ENCODE assay signal across 17 cellular contexts in the genomic region with DNA sequence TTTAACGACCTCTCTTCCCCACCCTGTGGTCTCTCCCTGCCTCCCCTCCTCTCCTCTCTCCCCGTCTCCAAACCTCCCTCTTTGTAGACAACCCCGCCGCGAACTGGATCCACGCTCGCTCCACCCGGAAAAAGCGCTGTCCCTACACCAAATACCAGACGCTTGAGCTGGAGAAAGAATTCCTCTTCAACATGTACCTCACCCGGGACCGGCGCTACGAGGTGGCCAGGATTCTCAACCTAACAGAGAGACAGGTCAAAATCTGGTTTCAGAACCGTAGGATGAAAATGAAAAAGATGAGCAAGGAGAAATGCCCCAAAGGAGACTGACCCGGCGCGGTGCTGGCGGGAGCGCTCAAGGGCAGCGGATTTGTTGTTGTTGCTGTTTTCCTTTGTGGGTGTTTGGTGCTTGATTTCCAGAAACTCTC. TPM values are rescaled to one million over a fixed set of nuclear protein-coding genes. Genes with fewer than 3 reads are reported as not detected.
A peak's percentile ranks its signal among the peaks of the same experiment; 100 is the strongest.
DNase-seq lines count a peak whose midpoint lies in the region; ATAC-seq, FAIRE-seq and TF ChIP-seq lines count a peak whose summit lies in the region.
"Had no signal": no experiment of that assay in that cellular context is flagged by ENCODE, and none has a peak within 500 bp of the region (broad histone marks: within the 10 kb centered on the region; RNA-seq: fewer than 3 reads in every experiment).

No MANE protein-coding gene starts in this region.

- H3K27ac Mint-ChIP-seq in nephron progenitor cell = peak overlapping the region; percentile 100

- H3K4me1 Mint-ChIP-seq in nephron progenitor cell = peaks cover 69% of the 10 kb centered on the region

- peak overlapping the region; percentile 95 for H3K4me3 Mint-ChIP-seq in nephron progenitor cell

- H4K5ac ChIP-seq in mesendoderm (ENCODE audit: low read length) = no peak overlapping the region

- BruUV-seq in HepG2 (replicated peaks; lab: Mats Ljungman, UMichigan) = no TSS peak

- H3K79me2 ChIP-seq in HepG2 (ENCODE audit: insufficient read depth, low read length) (no peaks in the 10 kb centered on the region), mesendoderm (ENCODE audit: control insufficient read depth, insufficient read depth, low read length) (no peaks in the 10 kb centered on the region)
- H3K79me2 ChIP-seq: parathyroid adenoma had no signal

- no peak overlapping the region for H3K4ac ChIP-seq in mesendoderm (ENCODE audit: low read depth, low read length)

- in situ Hi-C loops in HepG2 (cut with HindIII; ENCODE audit: extremely low pct_ligation_motif_present, low pct_unique_long_range_greater_than_20kb) = no loop called here

- no peak overlapping the region for H2AFZ ChIP-seq in HepG2 (ENCODE audit: low read length)
- H2AFZ ChIP-seq: parathyroid adenoma had no signal

- no peak overlapping the region for H2BK15ac ChIP-seq in mesendoderm (replicated peaks; ENCODE audit: low read depth)

- H3K79me1 ChIP-seq in mesendoderm (ENCODE audit: low read length) = no peaks in the 10 kb centered on the region

- POLR2A ChIA-PET in HepG2 (lab: Yijun Ruan, JAX) = no interaction called here

- no peak overlapping the region for H2BK120ac ChIP-seq in mesendoderm (ENCODE audit: low read depth, low read length)

- H3K4me1 ChIP-seq in HepG2 (ENCODE audit: insufficient read depth, low read length) (no peaks in the 10 kb centered on the region), right lobe of liver (peaks cover 0 to 8% (median 0%) of the 10 kb centered on the region in 4 donors), colonic mucosa (no peaks in the 10 kb centered on the region), mesendoderm (ENCODE audit: control insufficient read depth, low read depth, low read length) (no peaks in the 10 kb centered on the region)
- H3K4me1 ChIP-seq: parathyroid adenoma had no signal

- no peak overlapping the region for H3K27ac ChIP-seq in HepG2 (ENCODE audit: extremely low read length, insufficient read depth, low read length)
- H3K27ac ChIP-seq in right lobe of liver = no peak overlapping the region
- H3K27ac ChIP-seq in colonic mucosa = no peak overlapping the region
- H3K27ac ChIP-seq in mesendoderm (ENCODE audit: low read depth, low read length) = no peak overlapping the region
- H3K27ac ChIP-seq: foreskin keratinocyte, parathyroid adenoma had no signal

- H3K36me3 Mint-ChIP-seq in nephron progenitor cell (ENCODE audit: low read depth) = peaks cover 13% of the 10 kb centered on the region

- TF ChIP-seq CTCF in HepG2 (CRISPR knock-in tag; IDR thresholded peaks at IDR 0.05) (no peak), right lobe of liver (IDR thresholded peaks at IDR 0.05) (no peak), colonic mucosa (IDR thresholded peaks at IDR 0.05) (no peak), nephron progenitor cell (IDR thresholded peaks at IDR 0.05) (no peak)

- ATAC-seq in HepG2 (no peak), right lobe of liver (no peak), Right ventricle myocardium superior (ENCODE audit: poor library complexity) (no peak)

- peaks cover 20 to 92% of the 10 kb centered on the region in 2 experiments for H3K27me3 ChIP-seq in HepG2 (ENCODE audit: control insufficient read depth in 1 of 2, insufficient read depth in 2 of 2, low read length in 2 of 2)
- H3K27me3 ChIP-seq in right lobe of liver = peaks cover 32 to 74% of the 10 kb centered on the region in 2 donors
- H3K27me3 ChIP-seq in colonic mucosa = peaks cover 72% of the 10 kb centered on the region
- peaks cover 83% of the 10 kb centered on the region for H3K27me3 ChIP-seq in mesendoderm (ENCODE audit: insufficient read depth, low read length, poor library complexity)

- WGBS in HepG2 (ENCODE audit: low lambda C conversion rate) = 20% methylated on average over 21 of the region's 21 CpGs
- 5% methylated on average over 21 of the region's 21 CpGs for WGBS in right lobe of liver (ENCODE audit: insufficient coverage, low coverage, low lambda C conversion rate, missing lambda C conversion rate)
- no CpG with 5 or more reads among the region's 21 CpGs for whole genome bisulfite sequencing in mesendoderm (ENCODE audit: extremely low coverage, insufficient coverage, low lambda C conversion rate)

- H2AK5ac ChIP-seq in mesendoderm (ENCODE audit: low read length) = no peak overlapping the region

- no peak overlapping the region for H3K56ac ChIP-seq in mesendoderm (ENCODE audit: low read length)

- H3K9me3 Mint-ChIP-seq in nephron progenitor cell = no peaks in the 10 kb centered on the region

- no peak overlapping the region for H4K8ac ChIP-seq in mesendoderm (ENCODE audit: low read depth, low read length)

- peaks cover 7% of the 10 kb centered on the region for H3K27me3 Mint-ChIP-seq in nephron progenitor cell (ENCODE audit: low read depth, poor library complexity)

- no peak overlapping the region for H3K9ac ChIP-seq in HepG2 (ENCODE audit: insufficient read depth, low read depth, low read length)
- peak overlapping the region; percentile 44 to 60 for H3K9ac ChIP-seq in colonic mucosa (ENCODE audit: low read depth in 2 of 2, low read length in 2 of 2)
- no peak overlapping the region for H3K9ac ChIP-seq in mesendoderm (ENCODE audit: low read length)
- H3K9ac ChIP-seq: parathyroid adenoma had no signal

- no peak overlapping the region for H3K23ac ChIP-seq in mesendoderm (ENCODE audit: low read length)

- H3K4me3 ChIP-seq in HepG2 (replicated peaks in 1 of 3; ENCODE audit: insufficient read depth in 1 of 3, low read depth in 2 of 3, low read length in 3 of 3) (no peak overlapping the region), right lobe of liver (no peak overlapping the region), colonic mucosa (no peak overlapping the region), mesendoderm (ENCODE audit: low read length) (no peak overlapping the region)

- no peak for TF ChIP-seq RAD21 in HepG2 (CRISPR knock-in tag; IDR thresholded peaks at IDR 0.05)

- no peaks in the 10 kb centered on the region; the same call in 1 of the 2 replicates for H4K20me1 ChIP-seq in HepG2 (ENCODE audit: insufficient read depth, low read length)

- intact Hi-C loops in HepG2 (cut with micrococcal nuclease; ENCODE audit: unreplicated experiment) (no loop called here), right lobe of liver (cut with DNase I) (loop anchor here (5.0 to 10.0 kb wide), 3 partner anchors 518 to 711 kb away; no protein-coding TSS in a partner anchor), colonic mucosa (cut with DNase I) (loop anchor here (10.0 kb wide), 2 partner anchors 691 to 1021 kb away; no protein-coding TSS in a partner anchor), Right ventricle myocardium superior (cut with DNase I) (loop anchor here (10.0 kb wide), 2 partner anchors 691 to 1021 kb away; no protein-coding TSS in a partner anchor)

- TF ChIP-seq EP300 in HepG2 (IDR thresholded peaks at IDR 0.05; ENCODE audit: low read depth in 2 of 2, low read length in 2 of 2) (no peak), HepG2 (CRISPR knock-in tag; IDR thresholded peaks at IDR 0.05; ENCODE audit: borderline replicate concordance) (no peak)

- no peak for DNase-seq in HepG2 (ENCODE audit: low spot score)
- no peak for DNase-seq in right lobe of liver
- no peak for DNase-seq in colonic mucosa
- DNase-seq in nephron progenitor cell = no peak
- DNase-seq in medulla oblongata (ENCODE audit: extremely low spot score) = no peak
- no peak for DNase-seq in NCI-H2171 treated with DMSO at 0.1 percent for 48 hours (lab: John Stamatoyannopoulos, UW)
- no peak for DNase-seq in Right ventricle myocardium superior
- no peak for DNase-seq in mesendoderm
- DNase-seq: activated T-cell treated with anti-CD3 and anti-CD28 coated beads for 4 hours, C1 segment of cervical spinal cord, foreskin keratinocyte, left cardiac atrium, NCI-H187 treated with DMSO at 0.1 percent for 48 hours, T-helper 9 cell had no signal

- no peak overlapping the region for H3K18ac ChIP-seq in mesendoderm (ENCODE audit: low read length)

- H3K9me3 ChIP-seq in HepG2 (ENCODE audit: low read length) = no peaks in the 10 kb centered on the region
- no peaks in the 10 kb centered on the region for H3K9me3 ChIP-seq in right lobe of liver
- no peaks in the 10 kb centered on the region for H3K9me3 ChIP-seq in colonic mucosa

- TF ChIP-seq POLR2A in HepG2 (IDR thresholded peaks at IDR 0.05; ENCODE audit: insufficient read depth in 1 of 2, low read depth in 2 of 2, low read length in 2 of 2) (no peak), right lobe of liver (IDR thresholded peaks at IDR 0.05) (no peak)

- no peaks in the 10 kb centered on the region for H3K36me3 ChIP-seq in HepG2 (replicated peaks in 1 of 2; ENCODE audit: control insufficient read depth in 1 of 2, insufficient read depth in 2 of 2, low read length in 2 of 2)
- no peaks in the 10 kb centered on the region for H3K36me3 ChIP-seq in right lobe of liver
- no peaks in the 10 kb centered on the region for H3K36me3 ChIP-seq in colonic mucosa
- no peaks in the 10 kb centered on the region for H3K36me3 ChIP-seq in mesendoderm (ENCODE audit: control insufficient read depth, insufficient read depth, low read length)

- CTCF ChIA-PET in HepG2 (lab: Yijun Ruan, JAX; ENCODE audit: low intra/inter-chr PET ratio, low total read pairs) = no interaction called here

- no peak overlapping the region for H2BK5ac ChIP-seq in mesendoderm (ENCODE audit: low read length)

- H3K4me2 ChIP-seq in HepG2 (ENCODE audit: low read depth, low read length) (no peak overlapping the region), mesendoderm (ENCODE audit: low read length) (no peak overlapping the region)

- no peak for FAIRE-seq in HepG2 (lab: Jason Lieb, UNC)
- FAIRE-seq: H54 had no signal

RNA-seq across cellular contexts. Expression of a gene that starts 1.3 kb away (rescaled TPM):
- total RNA-seq in HepG2 (2016; rRNA removed; fragmentation: Illumina TruSeq; extraction: Trizol) (not detected in 2 replicates), right lobe of liver (under 1 TPM in 1 of 6 experiments, not detected in 5; 0.25 TPM), colonic mucosa (1 to 10 TPM in 1 of 2 donors, under 1 TPM in 1; 0.86 to 1.7 TPM), Right ventricle myocardium superior (not detected)
- not detected in 2 replicates for total RNA-seq in HepG2 (2016; cell fraction: cytosol; rRNA removed; fragmentation: Illumina TruSeq; extraction: Trizol; ENCODE audit: low read depth)
- not detected in 2 replicates for total RNA-seq in HepG2 (2016; cell fraction: insoluble cytoplasmic fraction; rRNA removed; fragmentation: Illumina TruSeq; extraction: Trizol)
- not detected in 2 replicates for total RNA-seq in HepG2 (2016; cell fraction: membrane; rRNA removed; fragmentation: Illumina TruSeq; extraction: Trizol)
- total RNA-seq in HepG2 (2016; cell fraction: nucleus; rRNA removed; fragmentation: Illumina TruSeq; extraction: Trizol) = not detected in 2 replicates
- polyA plus RNA-seq in HepG2 (2011; rRNA removed) = not detected in 2 replicates
- polyA plus RNA-seq in HepG2 (2011; cell fraction: cytosol; rRNA removed) = not detected in 2 replicates
- polyA plus RNA-seq in HepG2 (2011; cell fraction: nucleus; rRNA removed) = not detected in 2 replicates
- polyA plus RNA-seq in HepG2 (2012) = not detected in 2 replicates
- polyA plus RNA-seq in HepG2 (2016; cell fraction: cytosol; fragmentation: Illumina TruSeq; extraction: Trizol; ENCODE audit: low read depth) = not detected in 2 replicates
- not detected in 2 replicates for polyA plus RNA-seq in HepG2 (2016; cell fraction: insoluble cytoplasmic fraction; fragmentation: Illumina TruSeq; extraction: Trizol; ENCODE audit: low read depth)
- polyA plus RNA-seq in HepG2 (2016; cell fraction: membrane; fragmentation: Illumina TruSeq; extraction: Trizol; ENCODE audit: low read depth) = not detected in 2 replicates
- polyA plus RNA-seq in HepG2 (2016; cell fraction: nucleus; fragmentation: Illumina TruSeq; extraction: Trizol; ENCODE audit: insufficient read depth, low read depth) = not detected in 2 replicates
- polyA minus RNA-seq in HepG2 (2011; rRNA and poly(A)+ RNA removed; ENCODE audit: low replicate concordance) = 0.61 TPM in 1 of 2 replicates, not detected in the other
- polyA minus RNA-seq in HepG2 (2011; cell fraction: cytosol; rRNA and poly(A)+ RNA removed) = not detected in 2 replicates
- polyA minus RNA-seq in HepG2 (2011; cell fraction: nucleus; rRNA and poly(A)+ RNA removed) = not detected in 2 replicates
- not detected for polyA plus RNA-seq in mesendoderm (2013, experiment 1 of 2)
- not detected for polyA plus RNA-seq in mesendoderm (2013, experiment 2 of 2)
- total RNA-seq: cardiac septum had no signal

RNA-seq across cellular contexts. Expression of a gene that starts 5.6 kb away (rescaled TPM):
- not detected in 2 replicates for total RNA-seq in HepG2 (2016; rRNA removed; fragmentation: Illumina TruSeq; extraction: Trizol)
- total RNA-seq in HepG2 (2016; cell fraction: cytosol; rRNA removed; fragmentation: Illumina TruSeq; extraction: Trizol; ENCODE audit: low read depth) = not detected in 2 replicates
- not detected in 2 replicates for total RNA-seq in HepG2 (2016; cell fraction: insoluble cytoplasmic fraction; rRNA removed; fragmentation: Illumina TruSeq; extraction: Trizol)
- not detected in 2 replicates for total RNA-seq in HepG2 (2016; cell fraction: membrane; rRNA removed; fragmentation: Illumina TruSeq; extraction: Trizol)
- not detected in 2 replicates for total RNA-seq in HepG2 (2016; cell fraction: nucleus; rRNA removed; fragmentation: Illumina TruSeq; extraction: Trizol)
- not detected in 2 replicates for polyA plus RNA-seq in HepG2 (2011; rRNA removed)
- polyA plus RNA-seq in HepG2 (2011; cell fraction: cytosol; rRNA removed) = not detected in 2 replicates
- not detected in 2 replicates for polyA plus RNA-seq in HepG2 (2011; cell fraction: nucleus; rRNA removed)
- not detected in 2 replicates for polyA plus RNA-seq in HepG2 (2012)
- not detected in 2 replicates for polyA plus RNA-seq in HepG2 (2016; cell fraction: cytosol; fragmentation: Illumina TruSeq; extraction: Trizol; ENCODE audit: low read depth)
- not detected in 2 replicates for polyA plus RNA-seq in HepG2 (2016; cell fraction: insoluble cytoplasmic fraction; fragmentation: Illumina TruSeq; extraction: Trizol; ENCODE audit: low read depth)
- not detected in 2 replicates for polyA plus RNA-seq in HepG2 (2016; cell fraction: membrane; fragmentation: Illumina TruSeq; extraction: Trizol; ENCODE audit: low read depth)
- polyA plus RNA-seq in HepG2 (2016; cell fraction: nucleus; fragmentation: Illumina TruSeq; extraction: Trizol; ENCODE audit: insufficient read depth, low read depth) = not detected in 2 replicates
- not detected in 2 replicates for polyA minus RNA-seq in HepG2 (2011; rRNA and poly(A)+ RNA removed; ENCODE audit: low replicate concordance)
- not detected in 2 replicates for polyA minus RNA-seq in HepG2 (2011; cell fraction: cytosol; rRNA and poly(A)+ RNA removed)
- not detected in 2 replicates for polyA minus RNA-seq in HepG2 (2011; cell fraction: nucleus; rRNA and poly(A)+ RNA removed)
- total RNA-seq in right lobe of liver = under 1 TPM in 1 of 6 experiments, not detected in 5; 0.74 TPM
- 1 to 10 TPM; 3.1 to 4.6 TPM for total RNA-seq in colonic mucosa
- total RNA-seq in Right ventricle myocardium superior = 0.32 TPM
- polyA plus RNA-seq in mesendoderm (2013, experiment 1 of 2) = not detected
- not detected for polyA plus RNA-seq in mesendoderm (2013, experiment 2 of 2)

RNA-seq across cellular contexts. Expression of a gene that starts 7.3 kb away (rescaled TPM):
- not detected in 2 replicates for total RNA-seq in HepG2 (2016; rRNA removed; fragmentation: Illumina TruSeq; extraction: Trizol)
- not detected in 2 replicates for total RNA-seq in HepG2 (2016; cell fraction: cytosol; rRNA removed; fragmentation: Illumina TruSeq; extraction: Trizol; ENCODE audit: low read depth)
- not detected in 2 replicates for total RNA-seq in HepG2 (2016; cell fraction: insoluble cytoplasmic fraction; rRNA removed; fragmentation: Illumina TruSeq; extraction: Trizol)
- not detected in 2 replicates for total RNA-seq in HepG2 (2016; cell fraction: membrane; rRNA removed; fragmentation: Illumina TruSeq; extraction: Trizol)
- total RNA-seq in HepG2 (2016; cell fraction: nucleus; rRNA removed; fragmentation: Illumina TruSeq; extraction: Trizol) = not detected in 2 replicates
- not detected in 2 replicates for polyA plus RNA-seq in HepG2 (2011; rRNA removed)
- polyA plus RNA-seq in HepG2 (2011; cell fraction: cytosol; rRNA removed) = not detected in 2 replicates
- polyA plus RNA-seq in HepG2 (2011; cell fraction: nucleus; rRNA removed) = not detected in 2 replicates
- polyA plus RNA-seq in HepG2 (2012) = not detected in 2 replicates
- not detected in 2 replicates for polyA plus RNA-seq in HepG2 (2016; cell fraction: cytosol; fragmentation: Illumina TruSeq; extraction: Trizol; ENCODE audit: low read depth)
- not detected in 2 replicates for polyA plus RNA-seq in HepG2 (2016; cell fraction: insoluble cytoplasmic fraction; fragmentation: Illumina TruSeq; extraction: Trizol; ENCODE audit: low read depth)
- not detected in 2 replicates for polyA plus RNA-seq in HepG2 (2016; cell fraction: membrane; fragmentation: Illumina TruSeq; extraction: Trizol; ENCODE audit: low read depth)
- polyA plus RNA-seq in HepG2 (2016; cell fraction: nucleus; fragmentation: Illumina TruSeq; extraction: Trizol; ENCODE audit: insufficient read depth, low read depth) = not detected in 2 replicates
- not detected in 2 replicates for polyA minus RNA-seq in HepG2 (2011; rRNA and poly(A)+ RNA removed; ENCODE audit: low replicate concordance)
- not detected in 2 replicates for polyA minus RNA-seq in HepG2 (2011; cell fraction: cytosol; rRNA and poly(A)+ RNA removed)
- polyA minus RNA-seq in HepG2 (2011; cell fraction: nucleus; rRNA and poly(A)+ RNA removed) = not detected in 2 replicates
- total RNA-seq in right lobe of liver = not detected
- 1 to 10 TPM in 1 of 2 donors, under 1 TPM in 1; 0.32 to 1.9 TPM for total RNA-seq in colonic mucosa
- not detected for total RNA-seq in Right ventricle myocardium superior
- not detected for polyA plus RNA-seq in mesendoderm (2013, experiment 1 of 2)
- not detected for polyA plus RNA-seq in mesendoderm (2013, experiment 2 of 2)
- total RNA-seq: foreskin keratinocyte, left cardiac atrium had no signal
- polyA plus RNA-seq: foreskin keratinocyte had no signal

RNA-seq across cellular contexts. Expression of a gene that starts 16.8 kb away (rescaled TPM):
- total RNA-seq in HepG2 (2016; rRNA removed; fragmentation: Illumina TruSeq; extraction: Trizol) = not detected in 2 replicates
- not detected in 2 replicates for total RNA-seq in HepG2 (2016; cell fraction: cytosol; rRNA removed; fragmentation: Illumina TruSeq; extraction: Trizol; ENCODE audit: low read depth)
- total RNA-seq in HepG2 (2016; cell fraction: insoluble cytoplasmic fraction; rRNA removed; fragmentation: Illumina TruSeq; extraction: Trizol) = not detected in 2 replicates
- total RNA-seq in HepG2 (2016; cell fraction: membrane; rRNA removed; fragmentation: Illumina TruSeq; extraction: Trizol) = not detected in 2 replicates
- total RNA-seq in HepG2 (2016; cell fraction: nucleus; rRNA removed; fragmentation: Illumina TruSeq; extraction: Trizol) = not detected in 2 replicates
- not detected in 2 replicates for polyA plus RNA-seq in HepG2 (2011; rRNA removed)
- not detected in 2 replicates for polyA plus RNA-seq in HepG2 (2011; cell fraction: cytosol; rRNA removed)
- polyA plus RNA-seq in HepG2 (2011; cell fraction: nucleus; rRNA removed) = not detected in 2 replicates
- not detected in 2 replicates for polyA plus RNA-seq in HepG2 (2012)
- polyA plus RNA-seq in HepG2 (2016; cell fraction: cytosol; fragmentation: Illumina TruSeq; extraction: Trizol; ENCODE audit: low read depth) = not detected in 2 replicates
- polyA plus RNA-seq in HepG2 (2016; cell fraction: insoluble cytoplasmic fraction; fragmentation: Illumina TruSeq; extraction: Trizol; ENCODE audit: low read depth) = not detected in 2 replicates
- polyA plus RNA-seq in HepG2 (2016; cell fraction: membrane; fragmentation: Illumina TruSeq; extraction: Trizol; ENCODE audit: low read depth) = not detected in 2 replicates
- not detected in 2 replicates for polyA plus RNA-seq in HepG2 (2016; cell fraction: nucleus; fragmentation: Illumina TruSeq; extraction: Trizol; ENCODE audit: insufficient read depth, low read depth)
- polyA minus RNA-seq in HepG2 (2011; rRNA and poly(A)+ RNA removed; ENCODE audit: low replicate concordance) = 0.72 TPM in 1 of 2 replicates, not detected in the other
- not detected in 2 replicates for polyA minus RNA-seq in HepG2 (2011; cell fraction: cytosol; rRNA and poly(A)+ RNA removed)
- not detected in 2 replicates for polyA minus RNA-seq in HepG2 (2011; cell fraction: nucleus; rRNA and poly(A)+ RNA removed)
- total RNA-seq in right lobe of liver = not detected
- 1 to 10 TPM in 1 of 2 donors, under 1 TPM in 1; 0.25 to 1.6 TPM for total RNA-seq in colonic mucosa
- not detected for total RNA-seq in Right ventricle myocardium superior
- 0.08 TPM for polyA plus RNA-seq in mesendoderm (2013, experiment 1 of 2)
- 0.08 TPM for polyA plus RNA-seq in mesendoderm (2013, experiment 2 of 2)
- total RNA-seq: cardiac septum, foreskin keratinocyte, left cardiac atrium had no signal
- polyA plus RNA-seq: foreskin keratinocyte had no signal

RNA-seq across cellular contexts. Expression of a gene that starts 24.3 kb away (rescaled TPM):
- total RNA-seq in HepG2 (2016; rRNA removed; fragmentation: Illumina TruSeq; extraction: Trizol) (not detected in 2 replicates), right lobe of liver (not detected), colonic mucosa (not detected), Right ventricle myocardium superior (not detected)
- total RNA-seq in HepG2 (2016; cell fraction: cytosol; rRNA removed; fragmentation: Illumina TruSeq; extraction: Trizol; ENCODE audit: low read depth) = not detected in 2 replicates
- not detected in 2 replicates for total RNA-seq in HepG2 (2016; cell fraction: insoluble cytoplasmic fraction; rRNA removed; fragmentation: Illumina TruSeq; extraction: Trizol)
- not detected in 2 replicates for total RNA-seq in HepG2 (2016; cell fraction: membrane; rRNA removed; fragmentation: Illumina TruSeq; extraction: Trizol)
- not detected in 2 replicates for total RNA-seq in HepG2 (2016; cell fraction: nucleus; rRNA removed; fragmentation: Illumina TruSeq; extraction: Trizol)
- polyA plus RNA-seq in HepG2 (2011; rRNA removed) = not detected in 2 replicates
- polyA plus RNA-seq in HepG2 (2011; cell fraction: cytosol; rRNA removed) = not detected in 2 replicates
- polyA plus RNA-seq in HepG2 (2011; cell fraction: nucleus; rRNA removed) = not detected in 2 replicates
- not detected in 2 replicates for polyA plus RNA-seq in HepG2 (2012)
- not detected in 2 replicates for polyA plus RNA-seq in HepG2 (2016; cell fraction: cytosol; fragmentation: Illumina TruSeq; extraction: Trizol; ENCODE audit: low read depth)
- polyA plus RNA-seq in HepG2 (2016; cell fraction: insoluble cytoplasmic fraction; fragmentation: Illumina TruSeq; extraction: Trizol; ENCODE audit: low read depth) = not detected in 2 replicates
- not detected in 2 replicates for polyA plus RNA-seq in HepG2 (2016; cell fraction: membrane; fragmentation: Illumina TruSeq; extraction: Trizol; ENCODE audit: low read depth)
- polyA plus RNA-seq in HepG2 (2016; cell fraction: nucleus; fragmentation: Illumina TruSeq; extraction: Trizol; ENCODE audit: insufficient read depth, low read depth) = not detected in 2 replicates
- not detected in 2 replicates for polyA minus RNA-seq in HepG2 (2011; rRNA and poly(A)+ RNA removed; ENCODE audit: low replicate concordance)
- not detected in 2 replicates for polyA minus RNA-seq in HepG2 (2011; cell fraction: cytosol; rRNA and poly(A)+ RNA removed)
- not detected in 2 replicates for polyA minus RNA-seq in HepG2 (2011; cell fraction: nucleus; rRNA and poly(A)+ RNA removed)
- not detected for polyA plus RNA-seq in mesendoderm (2013, experiment 1 of 2)
- not detected for polyA plus RNA-seq in mesendoderm (2013, experiment 2 of 2)
- total RNA-seq: cardiac septum, foreskin keratinocyte, left cardiac atrium had no signal
- polyA plus RNA-seq: foreskin keratinocyte had no signal

Comparison
In these comparisons a context has a peak if more than half of its experiments do, and no peak if none do; other contexts are left out.
1. H3K9ac ChIP-seq: peak in colonic mucosa (2 of 2); none in HepG2 (single experiment) and mesendoderm (single experiment).